8 cellular contexts compared by ENCODE assay signal in the genomic region with DNA sequence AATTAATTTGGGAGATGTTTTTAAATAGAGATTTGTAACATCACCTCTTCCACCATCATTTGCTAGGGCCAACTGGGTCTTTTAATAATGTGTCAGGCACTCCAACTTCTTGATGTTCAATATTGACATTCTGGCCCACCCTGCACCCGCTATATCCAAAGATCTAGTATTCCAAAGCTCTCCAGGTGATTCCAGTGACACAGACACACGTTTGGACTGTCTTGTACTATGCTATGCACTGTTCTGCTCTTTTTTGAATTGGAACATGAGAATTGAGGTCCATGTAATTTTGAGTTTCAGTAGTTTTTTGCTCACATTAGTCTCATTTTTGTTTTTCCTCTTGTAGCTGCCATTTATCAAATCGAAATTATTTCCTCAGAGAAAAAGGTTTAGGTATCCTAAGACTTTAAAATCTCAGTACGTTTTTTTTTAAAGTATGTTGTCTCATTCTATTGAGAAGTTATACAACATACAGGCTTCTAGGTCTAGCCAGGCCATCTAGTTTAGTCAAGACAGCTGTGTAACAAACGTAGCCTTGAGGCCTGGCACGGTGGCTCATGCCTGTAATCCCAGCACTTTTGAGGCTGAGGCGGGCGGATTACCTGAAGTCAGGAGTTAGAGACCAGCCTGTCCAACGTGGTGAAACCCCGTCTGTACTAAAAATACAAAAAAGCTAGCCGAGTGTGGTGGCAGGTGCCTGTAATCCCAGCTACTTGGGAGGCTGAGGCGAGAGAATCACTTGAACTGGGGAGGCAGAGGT. TPM values are rescaled to one million over a fixed set of nuclear protein-coding genes. Genes with fewer than 3 reads are reported as not detected.
DNase-seq lines count a peak whose midpoint lies in the region; ATAC-seq, FAIRE-seq and TF ChIP-seq lines count a peak whose summit lies in the region.
"Had no signal": no experiment of that assay in that cellular context is flagged by ENCODE, and none has a peak within 500 bp of the region (broad histone marks: within the 10 kb centered on the region; RNA-seq: fewer than 3 reads in every experiment).

No MANE protein-coding gene starts in this region.

- H3K9ac ChIP-seq in SU-DHL-6 (ENCODE audit: low read length) = peak overlapping the region; percentile 95

- peaks cover 4% of the 10 kb centered on the region; the same call in 1 of the 2 replicates for H3K36me3 ChIP-seq in SU-DHL-6 (ENCODE audit: low read length)
- H3K36me3 ChIP-seq in spleen = peaks cover 0 to 18% (median 0%) of the 10 kb centered on the region in 6 donors

- H3K4me1 ChIP-seq in right cardiac atrium (ENCODE audit: control insufficient read depth, insufficient read depth, low read length) (peaks cover 9% of the 10 kb centered on the region), spleen (peaks cover 36 to 75% (median 64%) of the 10 kb centered on the region in 6 donors)

- H3K9me2 ChIP-seq in SU-DHL-6 (replicated peaks; ENCODE audit: insufficient read depth, low read length) = no peaks in the 10 kb centered on the region

- no peak for DNase-seq in H54 (ENCODE audit: insufficient read length, low spot score)
- no peak for DNase-seq in right cardiac atrium
- peak; percentile 74 for DNase-seq in spleen
- DNase-seq in 8988T = no peak
- DNase-seq in stimulated activated naive CD4-positive, alpha-beta T cell treated with Interleukin-2 at 50 U/mL for 16 hours (lab: John Stamatoyannopoulos, UW) = no peak
- DNase-seq: stimulated activated CD4-positive, alpha-beta T cell treated with anti-CD3 and anti-CD28 coated beads, Interleukin-12 subunit alpha, Interleukin-12 subunit beta, amount 100 ng/mL, for 4 hours had no signal

- TF ChIP-seq CTCF in SU-DHL-6 (IDR thresholded peaks at IDR 0.05; ENCODE audit: insufficient read depth, low read length, poor library complexity, severe bottlenecking) (no peak), spleen (IDR thresholded peaks at IDR 0.05 in 8 of 11, conservative IDR thresholded peaks at IDR 0.05 in 3 of 11) (no peak)

- H4K20me1 ChIP-seq in SU-DHL-6 (ENCODE audit: low read depth, low read length) = no peaks in the 10 kb centered on the region

- ATAC-seq in right cardiac atrium = no peak
- ATAC-seq in GM18909 (IDR thresholded peaks at IDR 0.05; ENCODE audit: poor library complexity, unreplicated experiment) = no peak

- no peak overlapping the region for H2AFZ ChIP-seq in SU-DHL-6 (ENCODE audit: low read depth, low read length, severe bottlenecking)

- H3K9me3 ChIP-seq in SU-DHL-6 (ENCODE audit: insufficient read depth, low read length) (no peaks in the 10 kb centered on the region), right cardiac atrium (ENCODE audit: control insufficient read depth, low read length) (no peaks in the 10 kb centered on the region), spleen (no peaks in the 10 kb centered on the region)

- H3K27me3 ChIP-seq in SU-DHL-6 (ENCODE audit: low read length) (no peaks in the 10 kb centered on the region), right cardiac atrium (ENCODE audit: control insufficient read depth, insufficient read depth) (no peaks in the 10 kb centered on the region), spleen (replicated peaks in 1 of 7) (no peaks in the 10 kb centered on the region)

- H3K27ac ChIP-seq in SU-DHL-6 (ENCODE audit: low read depth, low read length) (peak overlapping the region; percentile 92), right cardiac atrium (ENCODE audit: low read length) (peak overlapping the region; percentile 44), spleen (peak overlapping the region; percentile 97 to 100 (median 100))

- FAIRE-seq in H54 (lab: Jason Lieb, UNC) = peak; percentile 15

- intact Hi-C loops in right cardiac atrium (cut with DNase I) = loop anchor here in 2 of 4 donors (5.0 kb wide), 1 partner anchor 38 kb away; the partner anchor contains the start of gene TBCC (in 2 of the 2)
- intact Hi-C loops in spleen (cut with DNase I; ENCODE audit: low total_unique reads) = loop anchor here (5.0 kb wide), 1 partner anchor 38 kb away; the partner anchor contains the start of gene TBCC

- peak overlapping the region; percentile 99 for H3K4me2 ChIP-seq in SU-DHL-6 (ENCODE audit: low read depth, low read length, poor library complexity, severe bottlenecking)

- peaks cover 73% of the 10 kb centered on the region for H3F3A ChIP-seq in SU-DHL-6 (ENCODE audit: insufficient read depth)

- 49% methylated on average over 12 of the region's 12 CpGs for WGBS in right cardiac atrium
- 53 to 74% (median 66%) methylated on average over 12 of the region's 12 CpGs for WGBS in spleen, 5 donors

- H3K4me3 ChIP-seq in SU-DHL-6 (ENCODE audit: insufficient read depth, low read length, poor library complexity, severe bottlenecking) (peak overlapping the region; percentile 72), right cardiac atrium (ENCODE audit: low read length) (peak overlapping the region; percentile 86), spleen (peak overlapping the region; percentile 46 to 71 (median 56))

- no peak for TF ChIP-seq POLR2A in H54 (IDR thresholded peaks at IDR 0.05; ENCODE audit: low read depth, low read length)
- no peak for TF ChIP-seq POLR2A in spleen (IDR thresholded peaks at IDR 0.05)

- peaks cover 80% of the 10 kb centered on the region for H3K79me2 ChIP-seq in SU-DHL-6 (ENCODE audit: insufficient read depth, low read length)

RNA-seq across cellular contexts. Expression of gene BICRAL, which starts 3.1 kb away (rescaled TPM):
- total RNA-seq in right cardiac atrium (10 to 100 TPM; 11.4 to 13.6 (median 13.1) TPM), spleen (10 to 100 TPM; 20.0 to 27.5 (median 25.3) TPM)
- polyA plus RNA-seq in right cardiac atrium (3.9 TPM), spleen (1 to 10 TPM; 3.4 to 4.8 (median 3.4) TPM)

RNA-seq across cellular contexts. Expression of gene TBCC, which starts 39.0 kb away (rescaled TPM):
- total RNA-seq in right cardiac atrium (10 to 100 TPM; 13.9 to 15.3 (median 14.8) TPM), spleen (10 to 100 TPM; 22.2 to 63.3 (median 25.6) TPM)
- polyA plus RNA-seq in right cardiac atrium (18.2 TPM), spleen (10 to 100 TPM; 51.7 to 63.2 (median 56.0) TPM)

Comparison
In these comparisons a context has a peak if more than half of its experiments do, and no peak if none do; other contexts are left out.
1. H3K27ac ChIP-seq: peak in every context shown above with its lines; median percentile 100 in spleen; 92 in SU-DHL-6; 44 in right cardiac atrium.